9 cellular contexts compared by ENCODE assay signal in the genomic region with DNA sequence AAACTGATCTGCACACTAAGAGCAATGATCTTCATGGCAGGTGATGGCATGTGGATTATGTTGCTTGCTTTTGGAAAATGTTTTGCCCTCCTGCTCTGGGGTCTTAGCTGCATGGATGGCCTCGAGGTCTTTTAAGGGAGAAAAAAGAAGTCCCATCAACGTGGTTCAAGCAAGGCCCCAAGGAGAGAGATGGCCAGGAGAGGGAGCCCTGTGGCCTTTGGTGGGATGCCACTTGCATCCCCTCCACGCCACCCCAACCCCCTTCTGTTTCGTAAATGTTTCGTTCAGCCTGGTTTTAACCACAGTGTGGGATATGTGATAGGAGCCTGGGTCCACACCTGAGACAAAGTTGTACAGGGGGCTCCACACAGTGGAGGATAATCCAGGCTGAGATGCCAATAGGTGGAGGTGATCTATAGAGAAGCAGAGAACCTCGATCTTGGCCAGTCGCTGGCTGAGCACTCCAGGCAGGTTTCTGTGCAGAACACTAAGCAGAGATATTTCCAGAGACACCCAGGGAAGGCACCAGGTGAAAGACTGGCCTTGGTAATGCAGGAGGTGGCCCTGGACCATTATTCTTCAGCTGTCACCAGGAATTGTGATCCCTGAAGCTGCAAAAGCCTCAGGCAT. TPM values are rescaled to one million over a fixed set of nuclear protein-coding genes. Genes with fewer than 3 reads are reported as not detected.
DNase-seq lines count a peak whose midpoint lies in the region; ATAC-seq and TF ChIP-seq lines count a peak whose summit lies in the region.
"Had no signal": no experiment of that assay in that cellular context is flagged by ENCODE, and none has a peak within 500 bp of the region (broad histone marks: within the 10 kb centered on the region; RNA-seq: fewer than 3 reads in every experiment).

No MANE protein-coding gene starts in this region.

- H3K9me3 Mint-ChIP-seq in Caco-2 (ENCODE audit: unreplicated experiment) (no peaks in the 10 kb centered on the region), WTC11 (no peaks in the 10 kb centered on the region)
- H3K9me3 Mint-ChIP-seq in CD8-positive, alpha-beta memory T cell, result no peaks in the 10 kb centered on the region
- H3K9me3 Mint-ChIP-seq: activated naive CD4-positive, alpha-beta T cell treated with anti-CD3 and anti-CD28 coated beads for 36 hours had no signal

- H3K9me3 ChIP-seq in Caco-2, result no peaks in the 10 kb centered on the region
- no peaks in the 10 kb centered on the region for H3K9me3 ChIP-seq in CD8-positive, alpha-beta memory T cell (ENCODE audit: low read length)

- no peak overlapping the region for H3K27ac ChIP-seq in CD8-positive, alpha-beta memory T cell (ENCODE audit: low read depth, low read length)

- no peak overlapping the region for H3K4me3 Mint-ChIP-seq in Caco-2 (ENCODE audit: unreplicated experiment)
- H3K4me3 Mint-ChIP-seq in WTC11, result no peak overlapping the region
- H3K4me3 Mint-ChIP-seq in CD8-positive, alpha-beta memory T cell, result no peak overlapping the region
- H3K4me3 Mint-ChIP-seq: activated naive CD4-positive, alpha-beta T cell treated with anti-CD3 and anti-CD28 coated beads for 36 hours had no signal

- H3K27me3 Mint-ChIP-seq in Caco-2 (ENCODE audit: insufficient read depth, unreplicated experiment), result no peaks in the 10 kb centered on the region
- peaks cover 3% of the 10 kb centered on the region; the same call in 1 of the 2 replicates for H3K27me3 Mint-ChIP-seq in WTC11 (ENCODE audit: low read depth)
- H3K27me3 Mint-ChIP-seq in CD8-positive, alpha-beta memory T cell, result peaks cover 1 to 2% of the 10 kb centered on the region in 2 donors

- no TSS peak for BruUV-seq in Caco-2 (replicated peaks; lab: Mats Ljungman, UMichigan)

- no peak overlapping the region for H3K4me3 ChIP-seq in Caco-2 (ENCODE audit: low read depth, low read length)
- no peak overlapping the region for H3K4me3 ChIP-seq in CD8-positive, alpha-beta memory T cell (ENCODE audit: low read length)

- CTCF ChIA-PET in Caco-2 (lab: Charles Lee) (interaction anchor here (1.4 kb wide), 1 partner anchor 9 kb away, joined by 6 read pairs; no protein-coding TSS in a partner anchor), WTC11 (lab: Charles Lee) (interaction anchor here (1.2 to 2.4 kb wide), 7 partner anchors 10 to 277 kb away, joined by 4 to 13 read pairs (median 5); no protein-coding TSS in a partner anchor)
- CTCF ChIA-PET in CD8-positive, alpha-beta memory T cell (lab: Charles Lee), result interaction anchor here (1.2 kb wide), 1 partner anchor 10 kb away, joined by 3 read pairs; no protein-coding TSS in a partner anchor

- H3K4me1 ChIP-seq in Caco-2, result no peaks in the 10 kb centered on the region
- H3K4me1 ChIP-seq in CD8-positive, alpha-beta memory T cell (ENCODE audit: insufficient read depth, low read length), result no peaks in the 10 kb centered on the region

- DNase-seq in Caco-2 (peak; percentile 33 to 45), HT1080 (ENCODE audit: low read depth) (peak; percentile 31), WTC11 (ENCODE audit: low spot score) (peak; percentile 69), left kidney (ENCODE audit: low read depth, low spot score) (peak; percentile 80)
- no peak for DNase-seq in activated CD4-positive, alpha-beta T cell treated with anti-CD3 and anti-CD28 coated beads, Interleukin-2, amount 50 U/mL, for 1 hour
- DNase-seq in CD8-positive, alpha-beta memory T cell, result no peak
- DNase-seq: activated naive CD4-positive, alpha-beta T cell treated with anti-CD3 and anti-CD28 coated beads for 36 hours had no signal

- no peaks in the 10 kb centered on the region for H3K36me3 ChIP-seq in Caco-2 (ENCODE audit: control insufficient read depth, insufficient read depth, low read length)
- H3K36me3 ChIP-seq in CD8-positive, alpha-beta memory T cell (ENCODE audit: insufficient read depth, low read length), result no peaks in the 10 kb centered on the region

- POLR2A ChIA-PET in Caco-2 (lab: Charles Lee), result no interaction called here
- POLR2A ChIA-PET in WTC11 (lab: Charles Lee), result no interaction called here
- POLR2A ChIA-PET in CD8-positive, alpha-beta memory T cell (lab: Charles Lee), result interaction anchor here (0.5 kb wide), 1 partner anchor 58 kb away, joined by 3 read pairs; no protein-coding TSS in a partner anchor

- no peaks in the 10 kb centered on the region for H3K4me1 Mint-ChIP-seq in Caco-2 (ENCODE audit: low read depth, unreplicated experiment)
- H3K4me1 Mint-ChIP-seq in WTC11, result peaks cover 7% of the 10 kb centered on the region
- H3K4me1 Mint-ChIP-seq in CD8-positive, alpha-beta memory T cell, result no peaks in the 10 kb centered on the region

- peak; percentile 38 to 65 for TF ChIP-seq CTCF in Caco-2 (IDR thresholded peaks at IDR 0.05; ENCODE audit: insufficient read depth in 1 of 2, low read depth in 1 of 2, low read length in 1 of 2, severe bottlenecking in 1 of 2, unreplicated experiment in 1 of 2)
- peak; percentile 18; the same call in 1 of the 2 replicates for TF ChIP-seq CTCF in WTC11 (IDR thresholded peaks at IDR 0.05)

- ATAC-seq in WTC11 (peak; percentile 96), HG03039 (IDR thresholded peaks at IDR 0.05; ENCODE audit: unreplicated experiment) (no peak), HG03342 (IDR thresholded peaks at IDR 0.05; ENCODE audit: unreplicated experiment) (no peak)

- H3K27me3 ChIP-seq in Caco-2 (replicated peaks; ENCODE audit: control insufficient read depth, insufficient read depth, low read length), result no peaks in the 10 kb centered on the region
- H3K27me3 ChIP-seq in CD8-positive, alpha-beta memory T cell (ENCODE audit: insufficient read depth, low read length, poor library complexity, severe bottlenecking), result no peaks in the 10 kb centered on the region

- intact Hi-C loops in Caco-2 (cut with micrococcal nuclease; ENCODE audit: unreplicated experiment), result no loop called here

- H3K36me3 Mint-ChIP-seq in Caco-2 (ENCODE audit: insufficient read depth, unreplicated experiment) (no peaks in the 10 kb centered on the region), WTC11 (no peaks in the 10 kb centered on the region)
- no peaks in the 10 kb centered on the region for H3K36me3 Mint-ChIP-seq in CD8-positive, alpha-beta memory T cell

- no peak overlapping the region for H3K27ac Mint-ChIP-seq in Caco-2 (ENCODE audit: unreplicated experiment)
- H3K27ac Mint-ChIP-seq in WTC11, result no peak overlapping the region
- H3K27ac Mint-ChIP-seq in CD8-positive, alpha-beta memory T cell, result no peak overlapping the region
- H3K27ac Mint-ChIP-seq: activated naive CD4-positive, alpha-beta T cell treated with anti-CD3 and anti-CD28 coated beads for 36 hours had no signal

TF ChIP-seq in WTC11, 78 proteins besides CTCF, POLR2A, EP300 and RAD21:
- TF ChIP-seq, protein P1, sequence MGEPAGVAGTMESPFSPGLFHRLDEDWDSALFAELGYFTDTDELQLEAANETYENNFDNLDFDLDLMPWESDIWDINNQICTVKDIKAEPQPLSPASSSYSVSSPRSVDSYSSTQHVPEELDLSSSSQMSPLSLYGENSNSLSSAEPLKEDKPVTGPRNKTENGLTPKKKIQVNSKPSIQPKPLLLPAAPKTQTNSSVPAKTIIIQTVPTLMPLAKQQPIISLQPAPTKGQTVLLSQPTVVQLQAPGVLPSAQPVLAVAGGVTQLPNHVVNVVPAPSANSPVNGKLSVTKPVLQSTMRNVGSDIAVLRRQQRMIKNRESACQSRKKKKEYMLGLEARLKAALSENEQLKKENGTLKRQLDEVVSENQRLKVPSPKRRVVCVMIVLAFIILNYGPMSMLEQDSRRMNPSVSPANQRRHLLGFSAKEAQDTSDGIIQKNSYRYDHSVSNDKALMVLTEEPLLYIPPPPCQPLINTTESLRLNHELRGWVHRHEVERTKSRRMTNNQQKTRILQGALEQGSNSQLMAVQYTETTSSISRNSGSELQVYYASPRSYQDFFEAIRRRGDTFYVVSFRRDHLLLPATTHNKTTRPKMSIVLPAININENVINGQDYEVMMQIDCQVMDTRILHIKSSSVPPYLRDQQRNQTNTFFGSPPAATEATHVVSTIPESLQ (CRISPR knock-in tag; IDR thresholded peaks at IDR 0.05), result no peak
- TF ChIP-seq, protein P2, sequence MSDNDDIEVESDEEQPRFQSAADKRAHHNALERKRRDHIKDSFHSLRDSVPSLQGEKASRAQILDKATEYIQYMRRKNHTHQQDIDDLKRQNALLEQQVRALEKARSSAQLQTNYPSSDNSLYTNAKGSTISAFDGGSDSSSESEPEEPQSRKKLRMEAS (CRISPR knock-in tag; IDR thresholded peaks at IDR 0.05), result 0 out of 2 replicates have a peak, but pooled peaks have one; percentile 17

RNA-seq across cellular contexts. Expression of a gene that starts 25.8 kb away (rescaled TPM):
- total RNA-seq in Caco-2 (2022) (0.30 TPM in 1 of 2 replicates, not detected in the other), WTC11 (2021) (0.71 to 1.1 TPM (median 1.0 TPM) in 3 replicates)
- not detected in 2 replicates for total RNA-seq in HT1080 (2014; rRNA removed; shearing (Covaris generic))
- not detected in 2 replicates for polyA plus RNA-seq in HT1080 (2015; cell fraction: cytosol; rRNA removed)
- not detected in 2 replicates for polyA plus RNA-seq in HT1080 (2015; cell fraction: nucleus; rRNA removed)
- not detected for total RNA-seq in CD8-positive, alpha-beta memory T cell
- not detected for polyA plus RNA-seq in CD8-positive, alpha-beta memory T cell
- total RNA-seq: activated naive CD4-positive, alpha-beta T cell treated with anti-CD3 and anti-CD28 coated beads for 36 hours had no signal

Comparison
In these comparisons a context has a peak if more than half of its experiments do, and no peak if none do; other contexts are left out.
1. DNase-seq: peak in Caco-2 (2 of 2), HT1080 (single experiment), WTC11 (single experiment) and left kidney (single experiment); none in activated CD4-positive, alpha-beta T cell treated with anti-CD3 and anti-CD28 coated beads, Interleukin-2, amount 50 U/mL, for 1 hour (single experiment) and CD8-positive, alpha-beta memory T cell (0 of 5).